In the genomic region with DNA sequence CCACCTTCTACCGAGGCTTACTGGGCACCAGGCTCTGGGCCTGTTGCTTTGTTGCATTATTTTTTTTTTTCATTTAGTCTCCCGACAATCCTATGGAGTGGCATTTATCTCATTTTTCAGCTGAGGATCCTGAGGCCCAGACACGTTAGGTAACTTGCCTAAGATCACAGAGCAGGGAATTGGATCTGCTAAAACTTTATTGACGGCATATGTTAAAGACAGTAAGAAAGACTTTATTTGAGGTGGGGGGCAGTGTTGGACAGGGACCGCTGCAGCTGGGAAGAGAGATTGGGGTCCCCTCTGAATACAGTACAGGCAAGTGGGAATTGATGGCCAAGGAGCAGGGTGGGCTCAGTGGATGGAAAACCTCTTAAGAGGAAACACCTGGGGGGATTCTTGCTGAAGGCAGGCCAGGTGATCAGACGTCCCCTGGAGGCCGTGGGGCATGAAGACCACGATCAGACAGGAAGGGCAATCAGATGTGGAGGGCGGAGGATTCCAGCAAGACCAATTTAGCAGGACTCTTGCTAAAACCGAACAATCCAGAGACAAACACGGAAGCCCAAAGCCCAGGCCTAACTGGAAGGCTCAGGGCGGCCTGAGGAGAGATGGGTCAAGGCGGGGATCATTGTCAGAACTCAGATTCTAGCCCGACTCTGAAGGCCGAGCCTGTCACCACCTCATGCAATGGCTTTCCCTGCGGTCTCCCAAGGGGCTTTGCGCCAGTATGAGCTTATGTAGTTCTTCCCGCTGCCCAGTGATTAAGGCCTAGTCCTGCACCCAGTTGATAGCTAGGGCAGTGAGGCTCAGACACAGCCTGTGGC, we compare ENCODE assay signal across 10 cellular contexts. TPM values are rescaled to one million over a fixed set of nuclear protein-coding genes. Genes with fewer than 3 reads are reported as not detected.
A peak's percentile ranks its signal among the peaks of the same experiment; 100 is the strongest.
DNase-seq lines count a peak whose midpoint lies in the region; ATAC-seq and TF ChIP-seq lines count a peak whose summit lies in the region.
"Had no signal": no experiment of that assay in that cellular context is flagged by ENCODE, and none has a peak within 500 bp of the region (broad histone marks: within the 10 kb centered on the region; RNA-seq: fewer than 3 reads in every experiment).

No MANE protein-coding gene starts in this region.

- no peaks in the 10 kb centered on the region for H3K27me3 ChIP-seq in OCI-LY3 (ENCODE audit: low read depth, low read length)
- H3K27me3 ChIP-seq: uterus had no signal

- TF ChIP-seq CTCF in GM13977 (IDR thresholded peaks at IDR 0.05; ENCODE audit: extremely low read depth, insufficient read depth, missing control alignments) (no peak), OCI-LY3 (IDR thresholded peaks at IDR 0.05; ENCODE audit: low read depth, low read length) (no peak)

- DNase-seq in GM13977 (ENCODE audit: low spot score) (peak; percentile 4), mesenteric fat pad (ENCODE audit: low spot score) (peak; percentile 77), SW 1271 (lab: John Stamatoyannopoulos, UW) (no peak), SHP77 treated with DMSO at 0.1 percent for 48 hours (lab: John Stamatoyannopoulos, UW) (no peak), hepatic stellate cell (ENCODE audit: low spot score) (no peak), GDM1 (lab: John Stamatoyannopoulos, UW) (no peak)
- DNase-seq: C1 segment of cervical spinal cord had no signal

- peak overlapping the region; percentile 47 for H3K4me3 ChIP-seq in OCI-LY3 (ENCODE audit: low read length)
- H3K4me3 ChIP-seq: uterus had no signal

- ATAC-seq in GM21526 (IDR thresholded peaks at IDR 0.05; ENCODE audit: low FRiP score, unreplicated experiment) = peak; percentile 5

- in situ Hi-C loops in GM13977 (cut with MboI; ENCODE audit: low pct_unique_long_range_greater_than_20kb, low sequenced_read_pairs, unreplicated experiment) = no loop called here

- no peak overlapping the region for H3K27ac ChIP-seq in OCI-LY3 (ENCODE audit: low read length)
- H3K27ac ChIP-seq: uterus had no signal

- H3K4me2 ChIP-seq in OCI-LY3 (ENCODE audit: low read length) = peak overlapping the region; percentile 53

- H3K9ac ChIP-seq in OCI-LY3 (ENCODE audit: low read length) = no peak overlapping the region

- no peaks in the 10 kb centered on the region for H3K79me2 ChIP-seq in OCI-LY3 (ENCODE audit: low read length)

- no peaks in the 10 kb centered on the region for H4K20me1 ChIP-seq in OCI-LY3 (ENCODE audit: insufficient read depth, low read length)

- H3K4me1 ChIP-seq in OCI-LY3 (ENCODE audit: low read length) = peaks cover 3% of the 10 kb centered on the region; the same call in 1 of the 2 replicates
- H3K4me1 ChIP-seq: uterus had no signal

- H3K9me3 ChIP-seq in OCI-LY3 (ENCODE audit: insufficient read depth, low read length) = no peaks in the 10 kb centered on the region
- H3K9me3 ChIP-seq: uterus had no signal

- H2AFZ ChIP-seq in OCI-LY3 (ENCODE audit: low read depth, low read length) = peak overlapping the region; percentile 91

- H3K36me3 ChIP-seq in OCI-LY3 (replicated peaks; ENCODE audit: low read depth, low read length) = no peaks in the 10 kb centered on the region
- H3K36me3 ChIP-seq: uterus had no signal

RNA-seq across cellular contexts. Expression of a gene that starts 53.7 kb away (rescaled TPM):
- total RNA-seq in mesenteric fat pad = 16.5 TPM

Comparison
In these comparisons a context has a peak if more than half of its experiments do, and no peak if none do; other contexts are left out.
1. DNase-seq: peak in GM13977 (single experiment) and mesenteric fat pad (single experiment); none in SW 1271 (0 of 2), SHP77 treated with DMSO at 0.1 percent for 48 hours (single experiment), hepatic stellate cell (single experiment) and GDM1 (single experiment).